Comparison of ENCODE assay signal across 30 cellular contexts in the genomic region with DNA sequence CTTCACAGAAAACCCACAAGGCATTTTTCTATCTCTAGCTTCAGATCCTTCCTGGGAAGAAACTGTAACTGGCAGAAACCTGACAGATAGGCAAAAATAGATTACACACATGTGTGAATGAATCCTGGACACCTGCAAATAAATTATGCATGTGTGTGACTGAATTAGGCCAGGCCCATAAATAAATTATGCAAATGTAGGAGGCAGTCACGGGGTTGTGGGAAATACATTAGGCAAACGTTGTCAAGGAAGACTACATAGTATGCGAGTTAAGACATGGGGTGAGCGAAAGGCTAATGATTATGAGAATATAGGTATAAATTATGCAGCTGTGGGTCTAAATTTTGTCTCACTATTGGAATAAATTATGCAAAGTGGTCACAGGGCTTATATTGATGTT. TPM values are rescaled to one million over a fixed set of nuclear protein-coding genes. Genes with fewer than 3 reads are reported as not detected.
"Had no signal": no experiment of that assay in that cellular context is flagged by ENCODE, and none has a peak within 500 bp of the region (broad histone marks: within the 10 kb centered on the region; RNA-seq: fewer than 3 reads in every experiment).

No MANE protein-coding gene starts in this region.

- H3K36me3 Mint-ChIP-seq: activated naive CD4-positive, alpha-beta T cell treated with anti-CD3 and anti-CD28 coated beads, Interleukin-2, amount 50 U/mL, for 72 hours had no signal

- H3K27me3 ChIP-seq: body of pancreas had no signal

- H3K27ac ChIP-seq: adrenal gland, body of pancreas, WERI-Rb-1 had no signal

- ATAC-seq: activated CD8-positive, alpha-beta T cell treated with anti-CD3 and anti-CD28 coated beads for 36 hours; activated naive CD4-positive, alpha-beta T cell treated with anti-CD3 and anti-CD28 coated beads, Interleukin-2, amount 50 U/mL, for 72 hours; body of pancreas had no signal

- H3K27ac Mint-ChIP-seq: activated CD4-positive, alpha-beta T cell treated with anti-CD3 and anti-CD28 coated beads, Interleukin-2, amount 10 ng/mL, durations not matched to agents 24 days and 14 days; activated CD8-positive, alpha-beta T cell treated with anti-CD3 and anti-CD28 coated beads for 36 hours; activated naive CD4-positive, alpha-beta T cell treated with anti-CD3 and anti-CD28 coated beads for 36 hours; activated naive CD4-positive, alpha-beta T cell treated with anti-CD3 and anti-CD28 coated beads, Interleukin-2, amount 50 U/mL, for 72 hours; activated T-helper 2 cell treated with anti-CD3 and anti-CD28 coated beads, Interferon-gamma antibody, Interleukin-2, Interleukin-4, amounts not matched to agents 10 μg/mL and 5 μg/mL and 100 μg/mL, durations not matched to agents 14 hours and 24 hours and 36 hours had no signal

- H3K4me3 Mint-ChIP-seq: activated CD4-positive, alpha-beta T cell treated with anti-CD3 and anti-CD28 coated beads, Interleukin-2, amount 10 ng/mL, durations not matched to agents 24 days and 14 days; activated CD8-positive, alpha-beta T cell treated with anti-CD3 and anti-CD28 coated beads for 36 hours; activated naive CD4-positive, alpha-beta T cell treated with anti-CD3 and anti-CD28 coated beads for 36 hours had no signal

- DNase-seq: activated CD4-positive, alpha-beta T cell treated with anti-CD3 and anti-CD28 coated beads, Interleukin-2, amount 10 ng/mL, durations not matched to agents 24 days and 14 days; activated CD4-positive, alpha-beta T cell treated with anti-CD3 and anti-CD28 coated beads, Interleukin-2, amount 50 U/mL, for 4 hours; activated CD8-positive, alpha-beta T cell treated with anti-CD3 and anti-CD28 coated beads for 36 hours; activated gamma-delta T cell treated with Interleukin-2 at 50 U/mL for 16 hours; activated naive CD4-positive, alpha-beta T cell treated with anti-CD3 and anti-CD28 coated beads for 36 hours; activated T-cell treated with anti-CD3 and anti-CD28 coated beads, Interleukin-2, amount 50 U/mL, for 1 hour; adrenal gland; body of pancreas; cerebellar nuclear complex; KBM-7; MM.1S; MV-4-11; NCI-H1092 treated with DMSO at 0.1 percent for 48 hours; NCI-H1417; NCI-H146; NCI-H187; NCI-H2029 treated with DMSO at 0.1 percent for 48 hours; NCI-H2107; NCI-H2171; NCI-H510A; OCI-M1; Right ventricle myocardium superior; SW 1271; T-helper 1 cell; T-helper 2 cell; T1000; WERI-Rb-1 had no signal

- H3K9me3 ChIP-seq: adrenal gland, body of pancreas had no signal

- H3K9me3 Mint-ChIP-seq: activated CD4-positive, alpha-beta T cell treated with anti-CD3 and anti-CD28 coated beads, Interleukin-2, amount 10 ng/mL, durations not matched to agents 24 days and 14 days; activated CD8-positive, alpha-beta T cell treated with anti-CD3 and anti-CD28 coated beads for 36 hours; activated naive CD4-positive, alpha-beta T cell treated with anti-CD3 and anti-CD28 coated beads for 36 hours; activated naive CD4-positive, alpha-beta T cell treated with anti-CD3 and anti-CD28 coated beads, Interleukin-2, amount 50 U/mL, for 72 hours; activated T-helper 2 cell treated with anti-CD3 and anti-CD28 coated beads, Interferon-gamma antibody, Interleukin-2, Interleukin-4, amounts not matched to agents 10 μg/mL and 5 μg/mL and 100 μg/mL, durations not matched to agents 14 hours and 24 hours and 36 hours had no signal

- H3K4me1 ChIP-seq: adrenal gland had no signal

RNA-seq across cellular contexts. Expression of a gene that starts 7.1 kb away (rescaled TPM):
- total RNA-seq: activated CD4-positive, alpha-beta T cell treated with anti-CD3 and anti-CD28 coated beads, Interleukin-2, amount 10 ng/mL, durations not matched to agents 24 days and 14 days; activated CD8-positive, alpha-beta memory T cell treated with anti-CD3 and anti-CD28 coated beads for 36 hours; activated naive CD4-positive, alpha-beta T cell treated with anti-CD3 and anti-CD28 coated beads for 36 hours; activated T-helper 2 cell treated with anti-CD3 and anti-CD28 coated beads, Interferon-gamma antibody, Interleukin-2, Interleukin-4, amounts not matched to agents 10 μg/mL and 5 μg/mL and 100 μg/mL, durations not matched to agents 14 hours and 24 hours and 36 hours had no signal

RNA-seq across cellular contexts. Expression of a gene that starts 45.3 kb away (rescaled TPM):
- total RNA-seq: activated CD4-positive, alpha-beta T cell treated with anti-CD3 and anti-CD28 coated beads, Interleukin-2, amount 10 ng/mL, durations not matched to agents 24 days and 14 days; activated CD8-positive, alpha-beta memory T cell treated with anti-CD3 and anti-CD28 coated beads for 36 hours; activated CD8-positive, alpha-beta T cell treated with anti-CD3 and anti-CD28 coated beads for 36 hours; activated naive CD4-positive, alpha-beta T cell treated with anti-CD3 and anti-CD28 coated beads for 36 hours had no signal
